25 cellular contexts compared by ENCODE assay signal in genomic region chr7:55623617-55624016, GRCh38.
"Had no signal": no experiment of that assay in that cellular context is flagged by ENCODE, and none has a peak within 500 bp of the region (broad histone marks: within the 10 kb centered on the region; RNA-seq: fewer than 3 reads in every experiment).

No MANE protein-coding gene starts in this region.

- H3K4me1 ChIP-seq: esophagus squamous epithelium, gastrocnemius medialis, heart right ventricle, left lung, lower lobe of right lung had no signal

- H3K27ac Mint-ChIP-seq: dendritic cell treated with granulocyte-macrophage colony-stimulating factor and Interleukin-4, amounts not matched to agents 40 ng/mL and 50 ng/mL, for 4 days; effector memory CD8-positive, alpha-beta T cell; endodermal cell; mesothelial cell of epicardium; naive B cell; naive thymus-derived CD8-positive, alpha-beta T cell had no signal

- H3K4me3 Mint-ChIP-seq: dendritic cell treated with granulocyte-macrophage colony-stimulating factor and Interleukin-4, amounts not matched to agents 40 ng/mL and 50 ng/mL, for 4 days; effector memory CD8-positive, alpha-beta T cell; endodermal cell; mesothelial cell of epicardium; naive B cell; naive thymus-derived CD8-positive, alpha-beta T cell had no signal

- ATAC-seq: effector memory CD8-positive, alpha-beta T cell; esophagus mucosa; gastrocnemius medialis; heart right ventricle; left cardiac atrium; left lung; left ventricle myocardium superior; lower lobe of right lung; mucosa of descending colon; naive thymus-derived CD8-positive, alpha-beta T cell had no signal

- H3K27me3 ChIP-seq: gastrocnemius medialis, left lung had no signal

- H3K27me3 Mint-ChIP-seq: dendritic cell treated with granulocyte-macrophage colony-stimulating factor and Interleukin-4, amounts not matched to agents 40 ng/mL and 50 ng/mL, for 4 days had no signal

- H3K36me3 Mint-ChIP-seq: mesothelial cell of epicardium had no signal

- H3K36me3 ChIP-seq: esophagus squamous epithelium, gastrocnemius medialis, heart right ventricle, left lung, lower lobe of right lung had no signal

- H3K4me1 Mint-ChIP-seq: endodermal cell; mesothelial cell of epicardium; naive B cell; naive thymus-derived CD8-positive, alpha-beta T cell had no signal

- H3K27ac ChIP-seq: epithelial cell of prostate, esophagus squamous epithelium, gastrocnemius medialis, heart right ventricle, left lung, lower lobe of right lung had no signal

- H3K4me3 ChIP-seq: esophagus squamous epithelium, gastrocnemius medialis, heart right ventricle, left lung, lower lobe of right lung, mucosa of descending colon had no signal

- DNase-seq: cortex of kidney; effector CD8-positive, alpha-beta T cell; effector memory CD8-positive, alpha-beta T cell; endodermal cell; erythroblast; esophagus squamous epithelium; foreskin fibroblast; foreskin melanocyte; gastrocnemius medialis; glutamatergic neuron; head of caudate nucleus; heart right ventricle; hippocampal formation; left cardiac atrium; left lung; left ventricle myocardium superior; lower lobe of right lung; mesenchymal stem cell; mucosa of descending colon; naive B cell; naive thymus-derived CD8-positive, alpha-beta T cell had no signal

- H3K9me3 ChIP-seq: gastrocnemius medialis, lower lobe of right lung had no signal
